Comparison of ENCODE assay signal across 9 cellular contexts in the genomic region with DNA sequence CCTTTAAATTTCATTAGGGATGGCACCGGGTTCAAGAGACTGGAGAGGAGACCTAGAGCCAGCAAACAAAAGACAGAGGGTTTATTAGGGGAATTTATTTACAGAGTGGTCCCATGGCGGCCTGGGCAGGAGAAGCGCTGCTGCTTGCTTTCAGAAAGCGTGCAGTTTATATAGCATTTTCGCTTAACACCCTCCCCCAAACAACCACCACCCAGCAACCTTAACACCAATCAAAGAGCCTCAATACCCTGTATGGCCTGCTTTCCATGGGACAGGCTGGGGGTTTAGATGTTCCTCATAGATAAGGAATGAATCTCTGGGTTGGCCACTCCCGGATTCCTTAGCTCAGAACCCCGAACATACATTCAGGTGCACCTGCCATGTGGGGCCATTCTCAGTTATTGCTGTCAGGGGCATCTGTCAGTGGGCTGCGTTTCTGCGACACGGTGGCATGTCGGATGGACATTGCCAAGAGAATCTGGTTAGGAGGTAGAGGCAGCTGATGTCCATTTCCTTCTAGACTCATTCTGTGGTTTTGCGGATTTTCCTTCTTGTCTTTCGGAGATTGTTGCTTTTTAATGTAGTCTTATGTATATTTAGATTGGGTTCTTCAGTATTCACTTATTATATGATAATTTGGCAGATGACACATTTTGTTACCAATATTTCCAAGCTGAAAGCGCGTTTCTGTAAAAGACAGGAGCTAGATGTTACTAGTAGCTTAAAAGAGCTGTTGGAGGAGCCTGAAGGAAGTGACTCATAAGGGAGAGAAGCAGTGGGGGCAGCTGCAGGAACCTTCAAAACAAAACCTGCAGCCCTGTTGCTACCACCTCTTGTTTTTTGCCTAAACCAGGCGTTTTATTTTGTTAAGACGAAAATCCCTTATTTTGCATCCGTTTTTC. TPM values are rescaled to one million over a fixed set of nuclear protein-coding genes. Genes with fewer than 3 reads are reported as not detected.
DNase-seq lines count a peak whose midpoint lies in the region; ATAC-seq and TF ChIP-seq lines count a peak whose summit lies in the region.
"Had no signal": no experiment of that assay in that cellular context is flagged by ENCODE, and none has a peak within 500 bp of the region (broad histone marks: within the 10 kb centered on the region; RNA-seq: fewer than 3 reads in every experiment).

No MANE protein-coding gene starts in this region.

- POLR2A ChIA-PET in HEK293T (lab: Yijun Ruan, JAX) = no interaction called here

- peaks cover 60% of the 10 kb centered on the region for H3K4me1 Mint-ChIP-seq in progenitor cell of endocrine pancreas (ENCODE audit: low read depth)

- H3K9me3 ChIP-seq in NT2/D1 (ENCODE audit: insufficient read depth, low read length) = no peaks in the 10 kb centered on the region

- no peaks in the 10 kb centered on the region for H3K27me3 ChIP-seq in NT2/D1 (ENCODE audit: insufficient read depth, insufficient read length)

- peak overlapping the region; percentile 17 for H3K27ac Mint-ChIP-seq in progenitor cell of endocrine pancreas

- no peaks in the 10 kb centered on the region for H3K9me3 Mint-ChIP-seq in progenitor cell of endocrine pancreas (ENCODE audit: low read depth)

- DNase-seq in activated CD4-positive, alpha-beta T cell treated with anti-CD3 and anti-CD28 coated beads for 48 hours = peak; percentile 18
- no peak for DNase-seq in activated CD4-positive, alpha-beta T cell treated with anti-CD3 and anti-CD28 coated beads, Interleukin-2, amount 50 U/mL, for 4 hours
- DNase-seq in NT2/D1 (ENCODE audit: low read depth, low spot score) = peak; percentile 49
- DNase-seq in caudate nucleus (lab: John Stamatoyannopoulos, UW) = peak in 5 of 61 donors; percentile 5 to 71 (median 49)
- no peak for DNase-seq in progenitor cell of endocrine pancreas (ENCODE audit: low spot score, unreplicated experiment)
- no peak for DNase-seq in HEK293T (ENCODE audit: extremely low spot score)
- no peak for DNase-seq in NK-92 treated with Interleukin-12 subunit alpha and Interleukin-12 subunit beta, amount 100 ng/mL, for 24 hours (lab: John Stamatoyannopoulos, UW)
- DNase-seq: small intestine had no signal

- ATAC-seq in HG02840 (IDR thresholded peaks at IDR 0.05; ENCODE audit: low FRiP score, unreplicated experiment) = no peak

- CTCF ChIA-PET in HEK293T (lab: Yijun Ruan, JAX) = interaction anchor here (1.5 kb wide), 1 partner anchor 13 kb away, joined by 3 read pairs; no protein-coding TSS in a partner anchor

- H3K4me3 Mint-ChIP-seq in progenitor cell of endocrine pancreas (ENCODE audit: low read depth) = no peak overlapping the region

- no peaks in the 10 kb centered on the region for H3K36me3 Mint-ChIP-seq in progenitor cell of endocrine pancreas (ENCODE audit: insufficient read depth)

- TF ChIP-seq CTCF in progenitor cell of endocrine pancreas (IDR thresholded peaks at IDR 0.05; ENCODE audit: unreplicated experiment) = no peak

- peak overlapping the region; percentile 47 for H3K9ac ChIP-seq in NT2/D1 (ENCODE audit: insufficient read length, low read depth)

- no peaks in the 10 kb centered on the region for H3K27me3 Mint-ChIP-seq in progenitor cell of endocrine pancreas

- H3K4me3 ChIP-seq in NT2/D1 (ENCODE audit: insufficient read length, low read depth) = no peak overlapping the region

- H3K4me1 ChIP-seq in NT2/D1 (ENCODE audit: insufficient read depth, insufficient read length) = peaks cover 19% of the 10 kb centered on the region

- peaks cover 5% of the 10 kb centered on the region for H3K36me3 ChIP-seq in NT2/D1 (ENCODE audit: insufficient read depth, insufficient read length, low read length)

- H3K27ac ChIP-seq in caudate nucleus (ENCODE audit: low read depth, low read length) = peak overlapping the region; percentile 16

TF ChIP-seq in HEK293T, 16 proteins besides CTCF, POLR2A, EP300 and RAD21:
- TF ChIP-seq LEF1 (IDR thresholded peaks at IDR 0.05; ENCODE audit: borderline replicate concordance) (no peak), FOXA1 (IDR thresholded peaks at IDR 0.05) (no peak), TARDBP (IDR thresholded peaks at IDR 0.05) (no peak), NFRKB (IDR thresholded peaks at IDR 0.05) (no peak), CTBP1 (IDR thresholded peaks at IDR 0.05; ENCODE audit: borderline replicate concordance) (no peak), L3MBTL2 (conservative IDR thresholded peaks at IDR 0.05) (no peak), ELF4 (IDR thresholded peaks at IDR 0.05) (no peak), BHLHE40 (IDR thresholded peaks at IDR 0.05; ENCODE audit: borderline replicate concordance) (no peak), ZNF384 (IDR thresholded peaks at IDR 0.05) (no peak), SUZ12 (IDR thresholded peaks at IDR 0.05) (no peak), ARNT (IDR thresholded peaks at IDR 0.05) (no peak)

RNA-seq across cellular contexts. Expression of gene AGAP1, which starts 7.2 kb away (rescaled TPM):
- total RNA-seq in progenitor cell of endocrine pancreas = 43.3 and 47.2 TPM in 2 replicates

Comparison
In these comparisons a context has a peak if more than half of its experiments do, and no peak if none do; other contexts are left out.
1. DNase-seq: peak in activated CD4-positive, alpha-beta T cell treated with anti-CD3 and anti-CD28 coated beads for 48 hours (single experiment) and NT2/D1 (single experiment); none in activated CD4-positive, alpha-beta T cell treated with anti-CD3 and anti-CD28 coated beads, Interleukin-2, amount 50 U/mL, for 4 hours (0 of 2), progenitor cell of endocrine pancreas (single experiment), HEK293T (single experiment) and NK-92 treated with Interleukin-12 subunit alpha and Interleukin-12 subunit beta, amount 100 ng/mL, for 24 hours (single experiment).